Comparison of ENCODE assay signal across 8 cellular contexts in genomic region chr11:94973099-94973968, GRCh38. TPM values are rescaled to one million over a fixed set of nuclear protein-coding genes. Genes with fewer than 3 reads are reported as not detected.
DNase-seq lines count a peak whose midpoint lies in the region; ATAC-seq and TF ChIP-seq lines count a peak whose summit lies in the region.

TSS of gene CWC15 (minus strand) at chr11:94973556. CDS start at chr11:94972185, 1,371 bp downstream.
TSS of gene KDM4D (plus strand) at chr11:94973709. CDS start at chr11:94997373, 23,664 bp downstream.

- H3K36me3 ChIP-seq in esophagus muscularis mucosa (peaks cover 24 to 37% (median 33%) of the 10 kb centered on the region in 4 donors), muscle layer of colon (ENCODE audit: insufficient read depth, low read length) (peaks cover 36% of the 10 kb centered on the region)

- ATAC-seq in GM21737 (IDR thresholded peaks at IDR 0.05; ENCODE audit: unreplicated experiment) = peak; percentile 100

- peak within 1 kb of the TSS; percentile 75 for H3K9ac ChIP-seq in muscle layer of colon (ENCODE audit: low read length)

- TF ChIP-seq CTCF in esophagus muscularis mucosa (IDR thresholded peaks at IDR 0.05) = no peak

- DNase-seq in DMS79 (lab: John Stamatoyannopoulos, UW) (peak; percentile 91), KG1 (lab: John Stamatoyannopoulos, UW) (peak; percentile 90), esophagus muscularis mucosa (ENCODE audit: extremely low spot score) (peak; percentile 98)
- peak; percentile 95 for DNase-seq in activated T-cell treated with anti-CD3 and anti-CD28 coated beads, Interleukin-2, amount 50 U/mL, for 48 hours
- peak; percentile 85 to 88 for DNase-seq in stimulated activated CD8-positive, alpha-beta memory T cell treated with anti-CD3 and anti-CD28 coated beads, Interleukin-7, amount 100 ng/mL, for 1 hour (ENCODE audit: low read depth in 2 of 2)

- H3K4me1 ChIP-seq in esophagus muscularis mucosa = peaks cover 10 to 25% (median 16%) of the 10 kb centered on the region in 4 donors
- peaks cover 10% of the 10 kb centered on the region for H3K4me1 ChIP-seq in muscle layer of colon (ENCODE audit: insufficient read depth, low read length)

- under 1% methylated on average over 41 of the region's 66 CpGs for WGBS in esophagus muscularis mucosa

- H3K9me3 ChIP-seq in esophagus muscularis mucosa = no peaks in the 10 kb centered on the region
- no peaks in the 10 kb centered on the region for H3K9me3 ChIP-seq in muscle layer of colon (ENCODE audit: low read length)

- H3K27me3 ChIP-seq in esophagus muscularis mucosa (no peaks in the 10 kb centered on the region), muscle layer of colon (ENCODE audit: control insufficient read depth in 1 of 2, insufficient read depth in 2 of 2, low read length in 2 of 2) (no peaks in the 10 kb centered on the region)

- TF ChIP-seq EP300 in esophagus muscularis mucosa (IDR thresholded peaks at IDR 0.05) = no peak

- intact Hi-C loops in esophagus muscularis mucosa (cut with DNase I) = loop anchor here (1.0 to 10.0 kb wide), 5 partner anchors 95 to 821 kb away; partner anchors contain the start of gene CEP57

- peak within 1 kb of the TSS; percentile 75 to 85 (median 82) for H3K27ac ChIP-seq in esophagus muscularis mucosa (replicated peaks in 1 of 4)
- peak within 1 kb of the TSS; percentile 83 for H3K27ac ChIP-seq in muscle layer of colon (ENCODE audit: low read depth, low read length)

- TF ChIP-seq POLR2A in esophagus muscularis mucosa (IDR thresholded peaks at IDR 0.05; ENCODE audit: low read depth) = no peak

- H3K4me3 ChIP-seq in esophagus muscularis mucosa (peak within 1 kb of the TSS; percentile 70 to 89 (median 76)), muscle layer of colon (ENCODE audit: low read depth in 1 of 2, low read length in 2 of 2) (peak within 1 kb of the TSS; percentile 81 to 93)

TF ChIP-seq in PFSK-1, 5 proteins besides CTCF, POLR2A, EP300 and RAD21:
- TF ChIP-seq SIN3A (IDR thresholded peaks at IDR 0.05; ENCODE audit: borderline replicate concordance, insufficient read depth, low read length) (peak; percentile 82; the same call in 1 of the 2 replicates), FOXP2 (optimal IDR thresholded peaks at IDR 0.05; ENCODE audit: borderline replicate concordance, extremely low read depth, extremely low read length, insufficient read depth) (peak; percentile 64), TAF1 (IDR thresholded peaks at IDR 0.05; ENCODE audit: borderline replicate concordance, insufficient read depth, low read length) (peak; percentile 87), POLR2AphosphoS5 (IDR thresholded peaks at IDR 0.05; ENCODE audit: low read depth, low read length) (peak; percentile 96)
- TF ChIP-seq, protein P1, sequence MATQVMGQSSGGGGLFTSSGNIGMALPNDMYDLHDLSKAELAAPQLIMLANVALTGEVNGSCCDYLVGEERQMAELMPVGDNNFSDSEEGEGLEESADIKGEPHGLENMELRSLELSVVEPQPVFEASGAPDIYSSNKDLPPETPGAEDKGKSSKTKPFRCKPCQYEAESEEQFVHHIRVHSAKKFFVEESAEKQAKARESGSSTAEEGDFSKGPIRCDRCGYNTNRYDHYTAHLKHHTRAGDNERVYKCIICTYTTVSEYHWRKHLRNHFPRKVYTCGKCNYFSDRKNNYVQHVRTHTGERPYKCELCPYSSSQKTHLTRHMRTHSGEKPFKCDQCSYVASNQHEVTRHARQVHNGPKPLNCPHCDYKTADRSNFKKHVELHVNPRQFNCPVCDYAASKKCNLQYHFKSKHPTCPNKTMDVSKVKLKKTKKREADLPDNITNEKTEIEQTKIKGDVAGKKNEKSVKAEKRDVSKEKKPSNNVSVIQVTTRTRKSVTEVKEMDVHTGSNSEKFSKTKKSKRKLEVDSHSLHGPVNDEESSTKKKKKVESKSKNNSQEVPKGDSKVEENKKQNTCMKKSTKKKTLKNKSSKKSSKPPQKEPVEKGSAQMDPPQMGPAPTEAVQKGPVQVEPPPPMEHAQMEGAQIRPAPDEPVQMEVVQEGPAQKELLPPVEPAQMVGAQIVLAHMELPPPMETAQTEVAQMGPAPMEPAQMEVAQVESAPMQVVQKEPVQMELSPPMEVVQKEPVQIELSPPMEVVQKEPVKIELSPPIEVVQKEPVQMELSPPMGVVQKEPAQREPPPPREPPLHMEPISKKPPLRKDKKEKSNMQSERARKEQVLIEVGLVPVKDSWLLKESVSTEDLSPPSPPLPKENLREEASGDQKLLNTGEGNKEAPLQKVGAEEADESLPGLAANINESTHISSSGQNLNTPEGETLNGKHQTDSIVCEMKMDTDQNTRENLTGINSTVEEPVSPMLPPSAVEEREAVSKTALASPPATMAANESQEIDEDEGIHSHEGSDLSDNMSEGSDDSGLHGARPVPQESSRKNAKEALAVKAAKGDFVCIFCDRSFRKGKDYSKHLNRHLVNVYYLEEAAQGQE (IDR thresholded peaks at IDR 0.05; ENCODE audit: insufficient read depth in 1 of 2, low read depth in 2 of 2, low read length in 2 of 2) = peak in 1 of 2 experiments; percentile 49; a peak in 1 of 4 replicates

RNA-seq across cellular contexts. Expression of gene CWC15, which starts in this region (rescaled TPM):
- 29.4 TPM for polyA plus RNA-seq in PFSK-1 (2012; ENCODE audit: insufficient read length, low read depth)
- total RNA-seq in esophagus muscularis mucosa = 10 to 100 TPM; 22.9 to 40.3 (median 27.0) TPM

RNA-seq across cellular contexts. Expression of gene KDM4D, which starts in this region (rescaled TPM):
- 0.72 TPM for polyA plus RNA-seq in PFSK-1 (2012; ENCODE audit: insufficient read length, low read depth)
- under 1 TPM; under 0.01 to 0.58 (median 0.40) TPM for total RNA-seq in esophagus muscularis mucosa

Comparison
In these comparisons a context has a peak if more than half of its experiments do, and no peak if none do; other contexts are left out.
1. Peak in every context shown above with its lines: DNase-seq, ATAC-seq, H3K4me3 ChIP-seq and H3K27ac ChIP-seq.